In genomic region chr14:104732355-104732804, GRCh38 we compare ENCODE assay signal across 13 cellular contexts. TPM values are rescaled to one million over a fixed set of nuclear protein-coding genes. Genes with fewer than 3 reads are reported as not detected.
A peak's percentile ranks its signal among the peaks of the same experiment; 100 is the strongest.
DNase-seq lines count a peak whose midpoint lies in the region; ATAC-seq, FAIRE-seq and TF ChIP-seq lines count a peak whose summit lies in the region.
"Had no signal": no experiment of that assay in that cellular context is flagged by ENCODE, and none has a peak within 500 bp of the region (broad histone marks: within the 10 kb centered on the region; RNA-seq: fewer than 3 reads in every experiment).

No MANE protein-coding gene starts in this region.

- H3K36me3 Mint-ChIP-seq in endodermal cell (ENCODE audit: low read depth), result no peaks in the 10 kb centered on the region
- H3K36me3 Mint-ChIP-seq: brain had no signal

- DNase-seq in HT-29 (ENCODE audit: low spot score) (peak; percentile 42), bronchial epithelial cell (ENCODE audit: low read depth) (peak; percentile 76), kidney tubule cell (ENCODE audit: low spot score) (peak; percentile 76), thoracic aorta (ENCODE audit: low spot score) (no peak), endodermal cell (no peak), GM20000 (ENCODE audit: low spot score) (no peak)
- DNase-seq: activated CD4-positive, alpha-beta T cell treated with anti-CD3 and anti-CD28 coated beads, Interleukin-2, amount 10 ng/mL, durations not matched to agents 24 days and 14 days; NCI-H146; stimulated activated CD4-positive, alpha-beta T cell treated with anti-CD3 and anti-CD28 coated beads, Interleukin-15, amount 100 ng/mL, for 24 hours had no signal

- H3K27ac ChIP-seq in thoracic aorta, result peak overlapping the region; percentile 91 to 95
- H3K27ac ChIP-seq in endodermal cell (ENCODE audit: low read depth, low read length), result no peak overlapping the region

- 83 to 91% methylated on average over 13 to 14 of the region's 14 CpGs for WGBS in endodermal cell (ENCODE audit: insufficient coverage in 1 of 2, insufficient read length in 1 of 2), 2 experiments

- TF ChIP-seq CTCF in bronchial epithelial cell (IDR thresholded peaks at IDR 0.05; ENCODE audit: insufficient read depth, low read length, severe bottlenecking) (no peak), thoracic aorta (IDR thresholded peaks at IDR 0.05) (no peak), endodermal cell (conservative IDR thresholded peaks at IDR 0.05) (no peak), GM20000 (IDR thresholded peaks at IDR 0.05; ENCODE audit: extremely low read depth, missing control alignments) (no peak)

- H3K36me3 ChIP-seq in bronchial epithelial cell (ENCODE audit: control insufficient read depth, insufficient read depth, low read length), result peaks cover 2% of the 10 kb centered on the region
- no peaks in the 10 kb centered on the region for H3K36me3 ChIP-seq in thoracic aorta
- no peaks in the 10 kb centered on the region for H3K36me3 ChIP-seq in endodermal cell (ENCODE audit: control insufficient read depth, insufficient read depth, low read length)

- peaks cover 39 to 69% of the 10 kb centered on the region in 2 donors for H3K4me1 ChIP-seq in thoracic aorta (ENCODE audit: control insufficient read depth in 1 of 2, low read depth in 2 of 2)
- no peaks in the 10 kb centered on the region for H3K4me1 ChIP-seq in endodermal cell (ENCODE audit: control insufficient read depth, insufficient read depth, low read length)

- no peak overlapping the region for H3K4me3 Mint-ChIP-seq in endodermal cell
- H3K4me3 Mint-ChIP-seq: activated CD4-positive, alpha-beta T cell treated with anti-CD3 and anti-CD28 coated beads, Interleukin-2, amount 10 ng/mL, durations not matched to agents 24 days and 14 days; activated T-helper 17 cell treated with anti-CD3 and anti-CD28 coated beads, Interleukin-2, amount 50 U/mL, for 72 hours; brain had no signal

- no peak overlapping the region for H3K9ac ChIP-seq in endodermal cell (ENCODE audit: extremely low read depth, low read length, poor library complexity, severe bottlenecking)

- no peak overlapping the region for H3K27ac Mint-ChIP-seq in endodermal cell
- H3K27ac Mint-ChIP-seq: activated CD4-positive, alpha-beta T cell treated with anti-CD3 and anti-CD28 coated beads, Interleukin-2, amount 10 ng/mL, durations not matched to agents 24 days and 14 days; activated T-helper 17 cell treated with anti-CD3 and anti-CD28 coated beads, Interleukin-2, amount 50 U/mL, for 72 hours; brain had no signal

- H3K9me3 Mint-ChIP-seq in endodermal cell, result no peaks in the 10 kb centered on the region
- H3K9me3 Mint-ChIP-seq: activated CD4-positive, alpha-beta T cell treated with anti-CD3 and anti-CD28 coated beads, Interleukin-2, amount 10 ng/mL, durations not matched to agents 24 days and 14 days; activated T-helper 17 cell treated with anti-CD3 and anti-CD28 coated beads, Interleukin-2, amount 50 U/mL, for 72 hours; brain had no signal

- no peaks in the 10 kb centered on the region for H3K27me3 ChIP-seq in bronchial epithelial cell (ENCODE audit: control insufficient read depth, insufficient read depth, low read length)
- H3K27me3 ChIP-seq in thoracic aorta (replicated peaks; ENCODE audit: insufficient read depth), result no peaks in the 10 kb centered on the region
- no peaks in the 10 kb centered on the region for H3K27me3 ChIP-seq in endodermal cell (ENCODE audit: control insufficient read depth, insufficient read depth, low read length, poor library complexity, severe bottlenecking)

- no peak for FAIRE-seq in bronchial epithelial cell (lab: Jason Lieb, UNC)

- no peak for ATAC-seq in thoracic aorta (ENCODE audit: insufficient number of reproducible peaks, low FRiP score, low read depth)
- ATAC-seq in GM21423 (IDR thresholded peaks at IDR 0.05; ENCODE audit: unreplicated experiment), result no peak
- no peak for ATAC-seq in HG03025 (IDR thresholded peaks at IDR 0.05; ENCODE audit: low FRiP score, unreplicated experiment)
- ATAC-seq: activated T-helper 17 cell treated with anti-CD3 and anti-CD28 coated beads, Interleukin-2, amount 50 U/mL, for 72 hours had no signal

- no peaks in the 10 kb centered on the region for H3K4me1 Mint-ChIP-seq in endodermal cell
- H3K4me1 Mint-ChIP-seq: activated CD4-positive, alpha-beta T cell treated with anti-CD3 and anti-CD28 coated beads, Interleukin-2, amount 10 ng/mL, durations not matched to agents 24 days and 14 days; activated T-helper 17 cell treated with anti-CD3 and anti-CD28 coated beads, Interleukin-2, amount 50 U/mL, for 72 hours had no signal

- H3K9me3 ChIP-seq in thoracic aorta, result no peaks in the 10 kb centered on the region
- H3K9me3 ChIP-seq in endodermal cell (ENCODE audit: control insufficient read depth, low read length), result no peaks in the 10 kb centered on the region

- peaks cover 10% of the 10 kb centered on the region for H3K27me3 Mint-ChIP-seq in endodermal cell (ENCODE audit: insufficient read depth)
- H3K27me3 Mint-ChIP-seq: activated CD4-positive, alpha-beta T cell treated with anti-CD3 and anti-CD28 coated beads, Interleukin-2, amount 10 ng/mL, durations not matched to agents 24 days and 14 days; activated T-helper 17 cell treated with anti-CD3 and anti-CD28 coated beads, Interleukin-2, amount 50 U/mL, for 72 hours had no signal

- H3K4me3 ChIP-seq in bronchial epithelial cell (ENCODE audit: low read depth, low read length) (no peak overlapping the region), thoracic aorta (no peak overlapping the region), endodermal cell (ENCODE audit: low read length) (no peak overlapping the region)

RNA-seq across cellular contexts. Expression of gene ADSS1, which starts 8.4 kb away (rescaled TPM):
- total RNA-seq in HT-29 (2014; rRNA removed; shearing (Covaris generic)), result 2.1 and 8.3 TPM in 2 replicates
- total RNA-seq in bronchial epithelial cell (18.2 and 34.3 TPM in 2 replicates), thoracic aorta (10 to 100 TPM; 30.8 to 87.3 TPM), endodermal cell (10 to 100 TPM; 15.8 to 31.0 TPM)
- polyA plus RNA-seq in endodermal cell (2013, experiment 1 of 2), result 16.1 TPM
- polyA plus RNA-seq in endodermal cell (2013, experiment 2 of 2), result 14.1 TPM

RNA-seq across cellular contexts. Expression of gene SIVA1, which starts 20.6 kb away (rescaled TPM):
- 243 and 250 TPM in 2 replicates for total RNA-seq in HT-29 (2014; rRNA removed; shearing (Covaris generic))
- total RNA-seq in bronchial epithelial cell (85.0 and 95.6 TPM in 2 replicates), thoracic aorta (100 to 1,000 TPM; 218 to 320 TPM), endodermal cell (10 to 100 TPM; 82.5 to 87.3 TPM)
- polyA plus RNA-seq in endodermal cell (2013, experiment 1 of 2), result 89.7 TPM
- 92.2 TPM for polyA plus RNA-seq in endodermal cell (2013, experiment 2 of 2)

RNA-seq across cellular contexts. Expression of gene INF2, which starts 43.0 kb away (rescaled TPM):
- 293 and 322 TPM in 2 replicates for total RNA-seq in HT-29 (2014; rRNA removed; shearing (Covaris generic))
- total RNA-seq in bronchial epithelial cell, result 26.2 and 26.6 TPM in 2 replicates
- 100 to 1,000 TPM; 124 to 162 TPM for total RNA-seq in thoracic aorta
- 100 to 1,000 TPM in 1 of 2 donors, 10 to 100 TPM in 1; 99.7 to 114 TPM for total RNA-seq in endodermal cell
- polyA plus RNA-seq in endodermal cell (2013, experiment 1 of 2), result 35.2 TPM
- polyA plus RNA-seq in endodermal cell (2013, experiment 2 of 2), result 35.8 TPM

Comparison
In these comparisons a context has a peak if more than half of its experiments do, and no peak if none do; other contexts are left out.
1. DNase-seq: peak in HT-29 (single experiment), bronchial epithelial cell (single experiment) and kidney tubule cell (single experiment); none in thoracic aorta (single experiment), endodermal cell (single experiment) and GM20000 (single experiment).